ENCODE assay signal across 8 cellular contexts in the genomic region with DNA sequence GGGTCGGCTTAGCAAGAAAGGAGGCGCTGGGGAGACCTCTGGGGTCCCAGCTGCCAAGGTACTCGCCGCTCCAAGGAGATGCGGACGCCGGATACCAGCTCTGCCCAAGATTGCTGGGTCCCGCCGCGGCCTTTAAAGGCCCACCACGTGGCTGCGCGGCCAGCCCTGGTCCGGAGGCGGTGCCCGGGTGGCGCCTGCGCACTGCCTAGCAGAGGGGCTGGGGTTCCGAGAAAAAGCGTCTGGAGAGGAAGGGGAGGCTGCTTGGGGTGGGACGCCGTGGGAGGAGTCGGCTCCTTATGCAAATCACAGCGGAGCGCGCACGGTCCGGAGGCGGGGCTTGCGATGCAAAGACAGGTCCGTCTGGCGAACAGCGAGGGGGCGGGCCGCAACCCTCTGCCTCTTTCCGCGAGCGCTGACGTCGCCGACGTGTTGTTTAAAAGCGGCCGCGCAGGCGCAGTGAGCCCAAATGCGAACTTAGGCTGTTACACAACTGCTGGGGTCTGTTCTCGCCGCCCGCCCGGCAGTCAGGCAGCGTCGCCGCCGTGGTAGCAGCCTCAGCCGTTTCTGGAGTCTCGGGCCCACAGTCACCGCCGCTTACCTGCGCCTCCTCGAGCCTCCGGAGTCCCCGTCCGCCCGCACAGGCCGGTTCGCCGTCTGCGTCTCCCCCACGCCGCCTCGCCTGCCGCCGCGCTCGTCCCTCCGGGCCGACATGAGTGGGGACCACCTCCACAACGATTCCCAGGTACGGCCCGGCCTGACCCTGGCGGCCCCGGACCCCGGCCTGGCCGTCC. TPM values are rescaled to one million over a fixed set of nuclear protein-coding genes. Genes with fewer than 3 reads are reported as not detected.
DNase-seq lines count a peak whose midpoint lies in the region; TF ChIP-seq lines count a peak whose summit lies in the region.

Gene TOP1 (plus strand): TSS at position 464 of the 791 bp plus-strand sequence. CDS start 246 bp downstream, at position 710.

- peak within 1 kb of the TSS; percentile 88 for H3K4me3 ChIP-seq in HAP-1
- H3K4me3 ChIP-seq in MM.1S (ENCODE audit: low read length) = peak within 1 kb of the TSS; percentile 96
- H3K4me3 ChIP-seq in neural cell (ENCODE audit: low read length) = peak within 1 kb of the TSS; percentile 95
- peak within 1 kb of the TSS; percentile 87 to 96 (median 90) for H3K4me3 ChIP-seq in stomach

- in situ Hi-C loops in HAP-1 (cut with MboI; ENCODE audit: low sequenced_read_pairs) = no loop called here

- DNase-seq in HAP-1 (ENCODE audit: low spot score in 2 of 2) (peak; percentile 98 to 100), MM.1S (peak; percentile 99), SIG-M5 (lab: John Stamatoyannopoulos, UW) (peak; percentile 97), activated gamma-delta T cell (lab: John Stamatoyannopoulos, UW) (peak; percentile 100), fibroblast of the conjunctiva (ENCODE audit: low read depth) (peak; percentile 100), stomach (peak; percentile 100)

- TF ChIP-seq RAD21 in neural cell (conservative IDR thresholded peaks at IDR 0.05) = no peak

- 0% methylated on average over 18 to 85 of the region's 85 CpGs for WGBS in stomach, 5 donors

- H3K9me3 ChIP-seq in ES-I3 (ENCODE audit: control insufficient read depth, insufficient read depth, low read length) (no peaks in the 10 kb centered on the region), HAP-1 (no peaks in the 10 kb centered on the region), MM.1S (replicated peaks; ENCODE audit: insufficient read depth, low read length) (no peaks in the 10 kb centered on the region), neural cell (ENCODE audit: low read length) (no peaks in the 10 kb centered on the region), stomach (no peaks in the 10 kb centered on the region)

- H3F3A ChIP-seq in MM.1S (ENCODE audit: insufficient read depth, low read length) = no peaks in the 10 kb centered on the region
- no peaks in the 10 kb centered on the region for H3F3A ChIP-seq in neural cell (ENCODE audit: insufficient read depth, low read length, poor library complexity, severe bottlenecking)

- H3K27me3 ChIP-seq in HAP-1 (ENCODE audit: low read depth) (no peaks in the 10 kb centered on the region), MM.1S (replicated peaks; ENCODE audit: insufficient read depth, low read length) (no peaks in the 10 kb centered on the region), neural cell (ENCODE audit: insufficient read depth, low read depth, low read length) (no peaks in the 10 kb centered on the region), stomach (no peaks in the 10 kb centered on the region)

- peak within 1 kb of the TSS; percentile 99 for H3K9ac ChIP-seq in ES-I3 (ENCODE audit: low read depth, low read length)
- peak within 1 kb of the TSS; percentile 96 for H3K9ac ChIP-seq in MM.1S (ENCODE audit: low read length)
- peak within 1 kb of the TSS; percentile 93 for H3K9ac ChIP-seq in neural cell (ENCODE audit: low read length)

- H3K79me2 ChIP-seq in MM.1S (ENCODE audit: low read length) (peaks cover 49% of the 10 kb centered on the region), neural cell (replicated peaks; ENCODE audit: insufficient read depth, low read length) (peaks cover 49% of the 10 kb centered on the region)

- peak in 2 of 4 donors; percentile 94 to 95 for TF ChIP-seq POLR2A in stomach (IDR thresholded peaks at IDR 0.05)

- H4K20me1 ChIP-seq in MM.1S (ENCODE audit: insufficient read depth, low read length) (0 out of 2 replicates have a peak, but pooled peaks cover 9% of the 10 kb centered on the region), neural cell (ENCODE audit: insufficient read depth) (peaks cover 18% of the 10 kb centered on the region)

- TF ChIP-seq CTCF in MM.1S (IDR thresholded peaks at IDR 0.05; ENCODE audit: low read length) (no peak), neural cell (IDR thresholded peaks at IDR 0.05; ENCODE audit: poor library complexity, severe bottlenecking) (peak; percentile 50), stomach (IDR thresholded peaks at IDR 0.05) (peak in 1 of 7 experiments; percentile 25)

- H3K36me3 ChIP-seq in ES-I3 (ENCODE audit: insufficient read depth, low read length) = peaks cover 12% of the 10 kb centered on the region
- H3K36me3 ChIP-seq in HAP-1 (replicated peaks) = peaks cover 3% of the 10 kb centered on the region
- H3K36me3 ChIP-seq in MM.1S (replicated peaks; ENCODE audit: insufficient read depth, low read length) = peaks cover 6% of the 10 kb centered on the region; the same call in 1 of the 2 replicates
- H3K36me3 ChIP-seq in neural cell (ENCODE audit: insufficient read depth, low read length) = no peaks in the 10 kb centered on the region
- H3K36me3 ChIP-seq in stomach = no peaks in the 10 kb centered on the region

- intact Hi-C loops in stomach (cut with DNase I; ENCODE audit: low total_unique reads) = no loop called here

- TF ChIP-seq EP300 in neural cell (conservative IDR thresholded peaks at IDR 0.05; ENCODE audit: poor library complexity, severe bottlenecking) (no peak), stomach (IDR thresholded peaks at IDR 0.05) (no peak)

- peak within 1 kb of the TSS; percentile 68; the same call in 1 of the 2 replicates for H3K27ac ChIP-seq in MM.1S (ENCODE audit: low read length)
- H3K27ac ChIP-seq in neural cell (ENCODE audit: low read length) = peak within 1 kb of the TSS; percentile 86
- peak within 1 kb of the TSS; percentile 95 to 99 (median 97) for H3K27ac ChIP-seq in stomach

- H3K4me2 ChIP-seq in MM.1S (ENCODE audit: low read depth, low read length) (peak within 1 kb of the TSS; percentile 97), neural cell (ENCODE audit: low read length) (peak within 1 kb of the TSS; percentile 84)

- no peaks in the 10 kb centered on the region for H3K9me2 ChIP-seq in MM.1S (replicated peaks; ENCODE audit: insufficient read depth, low read length)
- H3K9me2 ChIP-seq in neural cell (ENCODE audit: insufficient read depth, low read length) = no peaks in the 10 kb centered on the region

- H3K4me1 ChIP-seq in ES-I3 (ENCODE audit: insufficient read depth, low read length) = peaks cover 31% of the 10 kb centered on the region
- peaks cover 26% of the 10 kb centered on the region for H3K4me1 ChIP-seq in HAP-1
- H3K4me1 ChIP-seq in MM.1S (ENCODE audit: low read length) = peaks cover 39% of the 10 kb centered on the region
- H3K4me1 ChIP-seq in stomach = peaks cover 37 to 46% (median 41%) of the 10 kb centered on the region in 4 donors

- peak within 1 kb of the TSS; percentile 82 for H2AFZ ChIP-seq in MM.1S (ENCODE audit: low read length)
- peak within 1 kb of the TSS; percentile 49 for H2AFZ ChIP-seq in neural cell (ENCODE audit: low read depth, low read length)

TF ChIP-seq in neural cell, 6 proteins besides CTCF, POLR2A, EP300 and RAD21:
- TF ChIP-seq EZH2 (IDR thresholded peaks at IDR 0.05; ENCODE audit: borderline replicate concordance, insufficient read depth, low read length, poor library complexity, severe bottlenecking) = no peak
- no peak for TF ChIP-seq SMC3 (conservative IDR thresholded peaks at IDR 0.05; ENCODE audit: poor library complexity)
- TF ChIP-seq MXI1 (conservative IDR thresholded peaks at IDR 0.05; ENCODE audit: poor library complexity, severe bottlenecking) = peak; percentile 96
- TF ChIP-seq TAF1 (IDR thresholded peaks at IDR 0.05; ENCODE audit: low read depth) = peak; percentile 58
- TF ChIP-seq POLR2AphosphoS5 (IDR thresholded peaks at IDR 0.05) = peak; percentile 99
- TF ChIP-seq, protein P1, sequence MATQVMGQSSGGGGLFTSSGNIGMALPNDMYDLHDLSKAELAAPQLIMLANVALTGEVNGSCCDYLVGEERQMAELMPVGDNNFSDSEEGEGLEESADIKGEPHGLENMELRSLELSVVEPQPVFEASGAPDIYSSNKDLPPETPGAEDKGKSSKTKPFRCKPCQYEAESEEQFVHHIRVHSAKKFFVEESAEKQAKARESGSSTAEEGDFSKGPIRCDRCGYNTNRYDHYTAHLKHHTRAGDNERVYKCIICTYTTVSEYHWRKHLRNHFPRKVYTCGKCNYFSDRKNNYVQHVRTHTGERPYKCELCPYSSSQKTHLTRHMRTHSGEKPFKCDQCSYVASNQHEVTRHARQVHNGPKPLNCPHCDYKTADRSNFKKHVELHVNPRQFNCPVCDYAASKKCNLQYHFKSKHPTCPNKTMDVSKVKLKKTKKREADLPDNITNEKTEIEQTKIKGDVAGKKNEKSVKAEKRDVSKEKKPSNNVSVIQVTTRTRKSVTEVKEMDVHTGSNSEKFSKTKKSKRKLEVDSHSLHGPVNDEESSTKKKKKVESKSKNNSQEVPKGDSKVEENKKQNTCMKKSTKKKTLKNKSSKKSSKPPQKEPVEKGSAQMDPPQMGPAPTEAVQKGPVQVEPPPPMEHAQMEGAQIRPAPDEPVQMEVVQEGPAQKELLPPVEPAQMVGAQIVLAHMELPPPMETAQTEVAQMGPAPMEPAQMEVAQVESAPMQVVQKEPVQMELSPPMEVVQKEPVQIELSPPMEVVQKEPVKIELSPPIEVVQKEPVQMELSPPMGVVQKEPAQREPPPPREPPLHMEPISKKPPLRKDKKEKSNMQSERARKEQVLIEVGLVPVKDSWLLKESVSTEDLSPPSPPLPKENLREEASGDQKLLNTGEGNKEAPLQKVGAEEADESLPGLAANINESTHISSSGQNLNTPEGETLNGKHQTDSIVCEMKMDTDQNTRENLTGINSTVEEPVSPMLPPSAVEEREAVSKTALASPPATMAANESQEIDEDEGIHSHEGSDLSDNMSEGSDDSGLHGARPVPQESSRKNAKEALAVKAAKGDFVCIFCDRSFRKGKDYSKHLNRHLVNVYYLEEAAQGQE (IDR thresholded peaks at IDR 0.05; ENCODE audit: borderline replicate concordance) = peak; percentile 78

RNA-seq across cellular contexts. Expression of gene TOP1, which starts in this region (rescaled TPM):
- 27.8 and 33.2 TPM in 2 replicates for polyA plus RNA-seq in neural cell
- 48.7 and 65.5 TPM in 2 replicates for polyA minus RNA-seq in neural cell
- 10 to 100 TPM; 14.8 to 46.2 (median 19.6) TPM for total RNA-seq in stomach
- polyA plus RNA-seq in stomach = 10 to 100 TPM; 18.0 to 24.0 (median 23.8) TPM

Comparison
In these comparisons a context has a peak if more than half of its experiments do, and no peak if none do; other contexts are left out.
1. Peak in every context shown above with its lines: DNase-seq, H3K4me3 ChIP-seq and H3K27ac ChIP-seq.